Comparison of ENCODE assay signal across 20 cellular contexts in the genomic region with DNA sequence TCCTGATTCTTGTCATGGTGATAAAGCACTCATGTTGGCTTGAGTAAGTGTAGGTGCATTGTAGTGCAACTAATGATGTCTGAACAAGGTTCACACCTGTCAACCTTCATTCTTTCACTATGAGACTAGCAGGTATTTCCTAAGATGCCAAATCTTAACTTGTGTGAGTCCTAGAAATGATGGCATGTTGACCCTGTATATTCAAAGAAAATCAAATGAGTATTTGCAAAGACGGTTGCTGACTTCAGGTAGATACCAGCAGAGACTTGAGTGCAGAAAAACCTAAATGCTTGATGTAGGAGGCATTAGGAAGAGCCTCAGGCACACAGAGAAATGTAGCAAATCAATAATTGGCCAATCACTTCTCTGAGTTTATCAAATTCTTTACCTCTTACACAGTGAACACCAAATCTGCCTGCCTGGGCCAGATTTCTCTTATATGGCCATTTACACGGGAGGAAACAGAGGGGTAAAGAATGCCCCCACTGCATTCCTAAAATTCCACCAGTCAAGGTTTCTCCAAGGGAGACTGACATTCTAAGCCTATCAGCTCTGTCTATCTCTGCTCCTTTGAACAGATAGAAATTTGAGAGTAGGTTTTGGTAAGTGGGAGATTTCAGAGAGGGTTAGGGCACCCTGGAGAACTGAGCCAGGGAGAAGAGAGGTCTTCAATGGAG.
DNase-seq lines count a peak whose midpoint lies in the region; ATAC-seq and TF ChIP-seq lines count a peak whose summit lies in the region.
"Had no signal": no experiment of that assay in that cellular context is flagged by ENCODE, and none has a peak within 500 bp of the region (broad histone marks: within the 10 kb centered on the region; RNA-seq: fewer than 3 reads in every experiment).

No MANE protein-coding gene starts in this region.

- H3K9me3 Mint-ChIP-seq in Caco-2 (ENCODE audit: unreplicated experiment), result no peaks in the 10 kb centered on the region

- no peaks in the 10 kb centered on the region for H3K27me3 ChIP-seq in Caco-2 (replicated peaks; ENCODE audit: control insufficient read depth, insufficient read depth, low read length)
- no peaks in the 10 kb centered on the region for H3K27me3 ChIP-seq in left lung
- H3K27me3 ChIP-seq: uterus had no signal

- no peak for ATAC-seq in left lung

- H3K4me1 ChIP-seq in Caco-2, result peaks cover 34% of the 10 kb centered on the region
- peaks cover 26% of the 10 kb centered on the region for H3K4me1 ChIP-seq in mesodermal cell (ENCODE audit: control insufficient read depth, insufficient read depth, low read length, poor library complexity, severe bottlenecking)
- H3K4me1 ChIP-seq in left lung, result no peaks in the 10 kb centered on the region
- H3K4me1 ChIP-seq: uterus had no signal

- peak; percentile 59 to 74 for DNase-seq in Caco-2
- DNase-seq in M059J (ENCODE audit: low read depth), result peak; percentile 62
- no peak for DNase-seq in epithelial cell of prostate (ENCODE audit: low read depth, low spot score)
- DNase-seq in activated gamma-delta T cell (lab: John Stamatoyannopoulos, UW), result no peak
- DNase-seq in DMS153 (lab: John Stamatoyannopoulos, UW), result no peak
- no peak for DNase-seq in left lung
- DNase-seq in OCI-M1 (lab: John Stamatoyannopoulos, UW), result no peak
- DNase-seq: activated CD4-positive, alpha-beta T cell treated with anti-CD3 and anti-CD28 coated beads for 48 hours; activated CD8-positive, alpha-beta memory T cell treated with anti-CD3 and anti-CD28 coated beads, Interleukin-2, amount 50 U/mL, for 48 hours; activated naive CD4-positive, alpha-beta T cell treated with anti-CD3 and anti-CD28 coated beads, Interleukin-2, amount 50 U/mL, for 16 hours; CD8-positive, alpha-beta memory T cell; erythroblast; KBM-7; NCI-H1092; NCI-H2107; NCI-H526 treated with DMSO at 0.1 percent for 48 hours; retina; stimulated activated naive CD4-positive, alpha-beta T cell treated with Interleukin-2 at 50 U/mL for 16 hours; uterus had no signal

- BruUV-seq in Caco-2 (replicated peaks; lab: Mats Ljungman, UMichigan), result no TSS peak

- H3K27ac ChIP-seq in epithelial cell of prostate (peak overlapping the region; percentile 90), mesodermal cell (ENCODE audit: low read depth, low read length, severe bottlenecking) (peak overlapping the region; percentile 61), left lung (no peak overlapping the region)
- H3K27ac ChIP-seq: uterus had no signal

- WGBS in mesodermal cell (ENCODE audit: insufficient coverage in 2 of 2), 2 experiments, result 70 to 71% methylated on average over 1 of the region's 2 CpGs

- no peaks in the 10 kb centered on the region for H3K36me3 ChIP-seq in Caco-2 (ENCODE audit: control insufficient read depth, insufficient read depth, low read length)
- no peaks in the 10 kb centered on the region for H3K36me3 ChIP-seq in mesodermal cell (ENCODE audit: control insufficient read depth, insufficient read depth, low read length)
- H3K36me3 ChIP-seq in left lung, result no peaks in the 10 kb centered on the region
- H3K36me3 ChIP-seq: uterus had no signal

- POLR2A ChIA-PET in Caco-2 (lab: Charles Lee), result no interaction called here

- peaks cover 31% of the 10 kb centered on the region for H3K4me1 Mint-ChIP-seq in Caco-2 (ENCODE audit: low read depth, unreplicated experiment)
- H3K4me1 Mint-ChIP-seq: CD8-positive, alpha-beta memory T cell had no signal

- TF ChIP-seq CTCF in Caco-2 (IDR thresholded peaks at IDR 0.05; ENCODE audit: insufficient read depth in 1 of 2, low read depth in 1 of 2, low read length in 1 of 2, severe bottlenecking in 1 of 2, unreplicated experiment in 1 of 2) (no peak), left lung (IDR thresholded peaks at IDR 0.05) (no peak)

- peak overlapping the region; percentile 95 for H3K27ac Mint-ChIP-seq in Caco-2 (ENCODE audit: unreplicated experiment)
- H3K27ac Mint-ChIP-seq: CD8-positive, alpha-beta memory T cell had no signal

- H3K36me3 Mint-ChIP-seq in Caco-2 (ENCODE audit: insufficient read depth, unreplicated experiment), result no peaks in the 10 kb centered on the region
- H3K36me3 Mint-ChIP-seq: CD8-positive, alpha-beta memory T cell had no signal

- intact Hi-C loops in Caco-2 (cut with micrococcal nuclease; ENCODE audit: unreplicated experiment) (loop anchor here (2.0 kb wide), 1 partner anchor 86 kb away; no protein-coding TSS in a partner anchor), left lung (cut with DNase I) (no loop called here)

- no peak overlapping the region for H3K4me3 ChIP-seq in Caco-2 (ENCODE audit: low read depth, low read length)
- no peak overlapping the region for H3K4me3 ChIP-seq in mesodermal cell (ENCODE audit: extremely low read depth, insufficient read depth, low read length, poor library complexity, severe bottlenecking)
- no peak overlapping the region for H3K4me3 ChIP-seq in left lung
- H3K4me3 ChIP-seq: uterus had no signal

- H3K4me3 Mint-ChIP-seq in Caco-2 (ENCODE audit: unreplicated experiment), result peak overlapping the region; percentile 52
- H3K4me3 Mint-ChIP-seq: CD8-positive, alpha-beta memory T cell had no signal

- no peaks in the 10 kb centered on the region for H3K9me3 ChIP-seq in Caco-2
- no peaks in the 10 kb centered on the region for H3K9me3 ChIP-seq in mesodermal cell (ENCODE audit: control insufficient read depth, low read length)
- no peaks in the 10 kb centered on the region for H3K9me3 ChIP-seq in left lung
- H3K9me3 ChIP-seq: uterus had no signal

- H3K27me3 Mint-ChIP-seq in Caco-2 (ENCODE audit: insufficient read depth, unreplicated experiment), result no peaks in the 10 kb centered on the region

- CTCF ChIA-PET in Caco-2 (lab: Charles Lee), result no interaction called here

Comparison
In these comparisons a context has a peak if more than half of its experiments do, and no peak if none do; other contexts are left out.
1. DNase-seq: peak in Caco-2 (2 of 2) and M059J (single experiment); none in epithelial cell of prostate (single experiment), activated gamma-delta T cell (single experiment), DMS153 (single experiment), left lung (0 of 2) and OCI-M1 (single experiment).
2. H3K27ac ChIP-seq: peak in epithelial cell of prostate (single experiment) and mesodermal cell (single experiment); none in left lung (0 of 2).